Comparison of ENCODE assay signal across 14 cellular contexts in the genomic region with DNA sequence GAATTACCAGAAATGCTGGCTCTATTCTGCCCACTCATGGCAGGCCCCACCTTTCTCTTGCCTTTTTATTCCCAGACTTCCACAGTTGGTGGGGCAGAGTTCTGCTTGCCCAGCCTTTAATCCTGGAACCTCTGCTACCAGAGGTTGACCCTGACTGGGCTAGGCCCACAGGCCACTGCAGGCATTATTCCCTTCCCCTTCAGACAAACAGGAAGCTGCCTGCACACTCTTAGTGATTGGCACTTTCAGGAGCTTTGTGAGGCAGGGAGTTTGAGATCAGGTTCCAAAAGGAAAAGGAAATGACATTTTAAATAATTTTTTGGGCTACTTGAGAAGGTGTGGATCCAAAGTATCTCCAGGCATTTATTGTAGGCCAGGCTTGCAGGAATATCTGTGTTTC. TPM values are rescaled to one million over a fixed set of nuclear protein-coding genes. Genes with fewer than 3 reads are reported as not detected.
DNase-seq lines count a peak whose midpoint lies in the region; ATAC-seq and TF ChIP-seq lines count a peak whose summit lies in the region.
"Had no signal": no experiment of that assay in that cellular context is flagged by ENCODE, and none has a peak within 500 bp of the region (broad histone marks: within the 10 kb centered on the region; RNA-seq: fewer than 3 reads in every experiment).

No MANE protein-coding gene starts in this region.

- H3K4me2 ChIP-seq in BLaER1 = peak overlapping the region; percentile 7; the same call in 1 of the 2 replicates

- H3K9me3 Mint-ChIP-seq in HFFc6 = no peaks in the 10 kb centered on the region
- H3K9me3 Mint-ChIP-seq in activated naive CD8-positive, alpha-beta T cell treated with anti-CD3 and anti-CD28 coated beads for 36 hours = no peaks in the 10 kb centered on the region
- peaks cover 0 to 2% (median 0%) of the 10 kb centered on the region in 9 donors for H3K9me3 Mint-ChIP-seq in naive thymus-derived CD8-positive, alpha-beta T cell

- peaks cover 25% of the 10 kb centered on the region for H3K36me3 ChIP-seq in BLaER1
- H3K36me3 ChIP-seq: right atrium auricular region had no signal

- H3K4me1 Mint-ChIP-seq in HFFc6 (ENCODE audit: low read depth) = peaks cover 73% of the 10 kb centered on the region
- H3K4me1 Mint-ChIP-seq in activated naive CD8-positive, alpha-beta T cell treated with anti-CD3 and anti-CD28 coated beads for 36 hours = peaks cover 78% of the 10 kb centered on the region
- H3K4me1 Mint-ChIP-seq in naive thymus-derived CD8-positive, alpha-beta T cell = peaks cover 30 to 96% (median 84%) of the 10 kb centered on the region in 4 donors

- H3K9me3 ChIP-seq in BLaER1 = no peaks in the 10 kb centered on the region
- H3K9me3 ChIP-seq: right atrium auricular region had no signal

- POLR2A ChIA-PET in naive thymus-derived CD8-positive, alpha-beta T cell (lab: Charles Lee) = interaction anchor here (1.0 to 1.1 kb wide), 2 partner anchors 8 to 12 kb away, joined by 3 to 4 read pairs; no protein-coding TSS in a partner anchor

- H3K27me3 ChIP-seq in BLaER1 = peaks cover 7% of the 10 kb centered on the region; the same call in 1 of the 2 replicates
- H3K27me3 ChIP-seq: right atrium auricular region had no signal

- ATAC-seq in naive thymus-derived CD8-positive, alpha-beta T cell = no peak
- ATAC-seq in GM18511 (IDR thresholded peaks at IDR 0.05; ENCODE audit: unreplicated experiment) = no peak

- no peaks in the 10 kb centered on the region for H3K27me3 Mint-ChIP-seq in HFFc6 (ENCODE audit: insufficient read depth)
- H3K27me3 Mint-ChIP-seq in activated naive CD8-positive, alpha-beta T cell treated with anti-CD3 and anti-CD28 coated beads for 36 hours = no peaks in the 10 kb centered on the region
- H3K27me3 Mint-ChIP-seq in naive thymus-derived CD8-positive, alpha-beta T cell = no peaks in the 10 kb centered on the region

- H3K27ac Mint-ChIP-seq in HFFc6 = peak overlapping the region; percentile 79; the same call in 1 of the 2 replicates
- H3K27ac Mint-ChIP-seq in activated naive CD8-positive, alpha-beta T cell treated with anti-CD3 and anti-CD28 coated beads for 36 hours = peak overlapping the region; percentile 90
- H3K27ac Mint-ChIP-seq in naive thymus-derived CD8-positive, alpha-beta T cell = peak overlapping the region; percentile 55 to 99 (median 84)

- no peak overlapping the region for H3K9ac ChIP-seq in BLaER1

- no peak overlapping the region for H3K4me3 Mint-ChIP-seq in HFFc6
- no peak overlapping the region for H3K4me3 Mint-ChIP-seq in activated naive CD8-positive, alpha-beta T cell treated with anti-CD3 and anti-CD28 coated beads for 36 hours
- peak overlapping the region; percentile 25 to 81 (median 66) for H3K4me3 Mint-ChIP-seq in naive thymus-derived CD8-positive, alpha-beta T cell

- no peak for TF ChIP-seq CTCF in HFFc6 (IDR thresholded peaks at IDR 0.05)

- DNase-seq in HFFc6 = no peak
- DNase-seq in activated naive CD8-positive, alpha-beta T cell treated with anti-CD3 and anti-CD28 coated beads for 36 hours = no peak
- no peak for DNase-seq in naive thymus-derived CD8-positive, alpha-beta T cell
- DNase-seq in amniotic stem cell (lab: John Stamatoyannopoulos, UW) = no peak
- DNase-seq in NCI-H524 treated with DMSO at 0.1 percent for 48 hours (lab: John Stamatoyannopoulos, UW) = no peak
- no peak for DNase-seq in NCI-H128 (lab: John Stamatoyannopoulos, UW; ENCODE audit: unreplicated experiment)
- DNase-seq: caudate nucleus, NCI-H1417, NCI-H526, Right ventricle myocardium superior had no signal

- peaks cover 98% of the 10 kb centered on the region for H4K20me1 ChIP-seq in BLaER1

- H3K36me3 Mint-ChIP-seq in HFFc6 (ENCODE audit: low read depth) = peaks cover 4% of the 10 kb centered on the region; the same call in 1 of the 2 replicates
- peaks cover 55% of the 10 kb centered on the region for H3K36me3 Mint-ChIP-seq in activated naive CD8-positive, alpha-beta T cell treated with anti-CD3 and anti-CD28 coated beads for 36 hours
- H3K36me3 Mint-ChIP-seq in naive thymus-derived CD8-positive, alpha-beta T cell = peaks cover 0 to 28% (median 10%) of the 10 kb centered on the region in 3 donors

- no peak overlapping the region for H3K27ac ChIP-seq in BLaER1
- H3K27ac ChIP-seq: VCaP had no signal

- H3K4me1 ChIP-seq in BLaER1 = peaks cover 68% of the 10 kb centered on the region

- no peak overlapping the region for H3K4me3 ChIP-seq in BLaER1
- H3K4me3 ChIP-seq: right atrium auricular region had no signal

RNA-seq across cellular contexts. Expression of a gene that starts 18.8 kb away (rescaled TPM):
- total RNA-seq in HFFc6 (2021; fragmentation: NEBNext Ultra II Directional; extraction: Animal tissue kit (Norgen Biotek cat#: 25700)) = 100 to 1,000 TPM; 410 to 540 (median 485) TPM
- total RNA-seq in activated naive CD8-positive, alpha-beta T cell treated with anti-CD3 and anti-CD28 coated beads for 36 hours = 100 to 1,000 TPM; 433 to 443 TPM
- 100 to 1,000 TPM; 298 to 315 TPM for total RNA-seq in naive thymus-derived CD8-positive, alpha-beta T cell
- 100 to 1,000 TPM; 467 to 552 (median 518) TPM for polyA plus RNA-seq in naive thymus-derived CD8-positive, alpha-beta T cell

Comparison
In these comparisons a context has a peak if more than half of its experiments do, and no peak if none do; other contexts are left out.
1. H3K4me3 Mint-ChIP-seq: peak in naive thymus-derived CD8-positive, alpha-beta T cell (10 of 10); none in HFFc6 (single experiment) and activated naive CD8-positive, alpha-beta T cell treated with anti-CD3 and anti-CD28 coated beads for 36 hours (single experiment).
2. Peak in every context shown above with its lines, with median percentiles within 50 percentile points of each other: H3K27ac Mint-ChIP-seq.